In the genomic region with DNA sequence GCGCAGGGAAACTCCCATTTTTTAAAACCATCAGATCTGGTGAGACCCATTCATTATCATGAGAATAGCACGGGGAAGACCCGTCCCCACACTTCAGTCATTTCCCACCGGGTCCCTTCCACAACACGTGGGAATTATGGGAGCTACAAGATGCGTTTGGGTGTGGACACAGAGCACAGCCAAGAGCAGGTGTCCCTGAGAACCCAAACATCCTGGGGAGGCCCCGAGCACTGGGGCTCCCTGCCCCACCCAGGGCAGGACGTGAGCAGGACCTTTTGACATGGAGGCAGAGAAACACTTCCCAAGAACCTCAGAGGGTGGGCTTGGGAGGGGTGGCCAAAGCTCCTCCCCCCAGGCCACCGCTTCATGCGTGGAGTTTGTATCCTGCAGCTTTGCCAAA, we compare ENCODE assay signal across 16 cellular contexts.
DNase-seq lines count a peak whose midpoint lies in the region; ATAC-seq and TF ChIP-seq lines count a peak whose summit lies in the region.
"Had no signal": no experiment of that assay in that cellular context is flagged by ENCODE, and none has a peak within 500 bp of the region (broad histone marks: within the 10 kb centered on the region; RNA-seq: fewer than 3 reads in every experiment).

No MANE protein-coding gene starts in this region.

- 75 to 83% (median 82%) methylated on average over 8 to 10 of the region's 10 CpGs for WGBS in heart left ventricle, 4 donors
- 80 to 81% methylated on average over 8 to 10 of the region's 10 CpGs for WGBS in upper lobe of left lung, 2 donors

- H3K27me3 Mint-ChIP-seq in WTC11 (ENCODE audit: low read depth), result no peaks in the 10 kb centered on the region; the same call in 1 of the 2 replicates
- H3K27me3 Mint-ChIP-seq in effector memory CD8-positive, alpha-beta T cell, result no peaks in the 10 kb centered on the region

- no peaks in the 10 kb centered on the region for H3K9me3 ChIP-seq in heart left ventricle
- no peaks in the 10 kb centered on the region for H3K9me3 ChIP-seq in upper lobe of left lung
- H3K9me3 ChIP-seq: gastroesophageal sphincter had no signal

- CTCF ChIA-PET in WTC11 (lab: Charles Lee), result interaction anchor here (0.8 to 1.1 kb wide), 2 partner anchors 41 to 68 kb away, joined by 3 to 5 read pairs; no protein-coding TSS in a partner anchor

- TF ChIP-seq CTCF in heart left ventricle (IDR thresholded peaks at IDR 0.05) (no peak), WTC11 (IDR thresholded peaks at IDR 0.05) (no peak), upper lobe of left lung (IDR thresholded peaks at IDR 0.05) (no peak)

- peaks cover 12% of the 10 kb centered on the region for H3K4me1 Mint-ChIP-seq in WTC11
- H3K4me1 Mint-ChIP-seq in effector memory CD8-positive, alpha-beta T cell (ENCODE audit: low read depth in 2 of 2), result peaks cover 23 to 40% of the 10 kb centered on the region in 2 donors

- H3K9me3 Mint-ChIP-seq in WTC11, result peaks cover 12% of the 10 kb centered on the region
- H3K9me3 Mint-ChIP-seq in effector memory CD8-positive, alpha-beta T cell, result no peaks in the 10 kb centered on the region

- H3K27ac ChIP-seq in heart left ventricle (peak overlapping the region in 9 of 12 donors; percentile 1 to 94 (median 72)), upper lobe of left lung (peak overlapping the region; percentile 77 to 87 (median 82))

- TF ChIP-seq POLR2A in heart left ventricle (IDR thresholded peaks at IDR 0.05) (no peak), upper lobe of left lung (IDR thresholded peaks at IDR 0.05) (no peak)

- H3K4me3 Mint-ChIP-seq in WTC11, result no peak overlapping the region
- peak overlapping the region in 1 of 2 donors; percentile 78 for H3K4me3 Mint-ChIP-seq in effector memory CD8-positive, alpha-beta T cell

- peak overlapping the region; percentile 24; the same call in 1 of the 2 replicates for H3K27ac Mint-ChIP-seq in WTC11
- H3K27ac Mint-ChIP-seq in effector memory CD8-positive, alpha-beta T cell, result peak overlapping the region; percentile 13 to 90

- POLR2A ChIA-PET in WTC11 (lab: Charles Lee), result no interaction called here

- H3K4me3 ChIP-seq in heart left ventricle (no peak overlapping the region), upper lobe of left lung (no peak overlapping the region)
- H3K4me3 ChIP-seq: gastroesophageal sphincter had no signal

- peaks cover 0 to 27% (median 18%) of the 10 kb centered on the region in 12 donors for H3K4me1 ChIP-seq in heart left ventricle
- H3K4me1 ChIP-seq in upper lobe of left lung, result peaks cover 22 to 30% (median 27%) of the 10 kb centered on the region in 4 donors

- ATAC-seq in heart left ventricle (peak in 1 of 4 donors; percentile 60), Right ventricle myocardium superior (ENCODE audit: poor library complexity) (no peak), WTC11 (no peak), upper lobe of left lung (ENCODE audit: low FRiP score in 2 of 2) (no peak), HG03469 (IDR thresholded peaks at IDR 0.05; ENCODE audit: unreplicated experiment) (no peak), HG02623 (IDR thresholded peaks at IDR 0.05; ENCODE audit: unreplicated experiment) (no peak), HG03135 (IDR thresholded peaks at IDR 0.05; ENCODE audit: unreplicated experiment) (no peak)
- no peak for ATAC-seq in effector memory CD8-positive, alpha-beta T cell (replicated peaks)
- ATAC-seq: activated CD4-positive, CD25-positive, alpha-beta regulatory T cell treated with anti-CD3 and anti-CD28 coated beads, Interleukin-2, amount 50 U/mL, for 24 hours had no signal

- DNase-seq in heart left ventricle (no peak), Right ventricle myocardium superior (no peak), WTC11 (ENCODE audit: low spot score) (no peak), upper lobe of left lung (no peak)
- no peak for DNase-seq in effector memory CD8-positive, alpha-beta T cell
- DNase-seq: activated T-cell treated with anti-CD3 and anti-CD28 coated beads for 4 hours, DMS153, Karpas-422, NCI-H1105 treated with DMSO at 0.1 percent for 48 hours, NCI-H2171 treated with DMSO at 0.1 percent for 48 hours, SW 1271 had no signal

- peaks cover 11% of the 10 kb centered on the region; the same call in 1 of the 2 replicates for H3K36me3 Mint-ChIP-seq in WTC11
- H3K36me3 Mint-ChIP-seq in effector memory CD8-positive, alpha-beta T cell (ENCODE audit: insufficient read depth), result peaks cover 41% of the 10 kb centered on the region

- peaks cover 0 to 2% (median 0%) of the 10 kb centered on the region in 9 donors for H3K36me3 ChIP-seq in heart left ventricle
- peaks cover 0 to 8% (median 0%) of the 10 kb centered on the region in 4 donors for H3K36me3 ChIP-seq in upper lobe of left lung
- H3K36me3 ChIP-seq: gastroesophageal sphincter had no signal

- TF ChIP-seq EP300 in upper lobe of left lung (IDR thresholded peaks at IDR 0.05), result no peak

- H3K27me3 ChIP-seq in heart left ventricle (no peaks in the 10 kb centered on the region), upper lobe of left lung (no peaks in the 10 kb centered on the region)
- H3K27me3 ChIP-seq: gastroesophageal sphincter had no signal

- intact Hi-C loops in heart left ventricle (cut with DNase I), result no loop called here
- intact Hi-C loops in Right ventricle myocardium superior (cut with DNase I), result no loop called here

TF ChIP-seq in WTC11, 78 proteins besides CTCF, POLR2A, EP300 and RAD21:
- no peak for TF ChIP-seq ATF1 (CRISPR knock-in tag; IDR thresholded peaks at IDR 0.05)
- no peak for TF ChIP-seq ATF6 (CRISPR knock-in tag; IDR thresholded peaks at IDR 0.05)
- TF ChIP-seq TP53 (CRISPR knock-in tag; IDR thresholded peaks at IDR 0.05), result no peak
- TF ChIP-seq NFATC4 (CRISPR knock-in tag; IDR thresholded peaks at IDR 0.05), result no peak
- TF ChIP-seq ETV6 (CRISPR knock-in tag; IDR thresholded peaks at IDR 0.05), result no peak
- no peak for TF ChIP-seq ZNF396 (CRISPR knock-in tag; IDR thresholded peaks at IDR 0.05; ENCODE audit: borderline replicate concordance)
TF ChIP-seq in WTC11: peak in this region for 0.
